12 cellular contexts compared by ENCODE assay signal in the genomic region with DNA sequence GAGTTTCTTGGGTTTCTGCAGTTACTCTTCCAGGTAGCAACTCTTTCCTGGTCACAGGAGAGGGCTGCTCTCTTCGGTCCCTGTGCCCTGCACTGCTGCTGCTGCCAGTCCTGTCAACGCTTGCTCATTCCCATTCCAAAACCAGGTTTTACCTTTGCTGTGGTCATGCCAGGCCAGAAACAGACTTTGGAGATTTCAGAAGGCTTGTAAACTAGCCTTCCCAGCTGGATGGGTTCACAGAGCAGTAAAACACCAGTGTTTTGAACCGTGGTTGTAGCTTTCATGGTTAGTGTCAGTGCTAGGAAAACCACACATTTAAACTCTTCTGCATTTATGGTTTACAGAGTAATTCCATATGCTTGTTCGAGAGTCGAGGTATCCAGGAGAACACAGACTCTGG.
"Had no signal": no experiment of that assay in that cellular context is flagged by ENCODE, and none has a peak within 500 bp of the region (broad histone marks: within the 10 kb centered on the region; RNA-seq: fewer than 3 reads in every experiment).

No MANE protein-coding gene starts in this region.

- H3K36me3 ChIP-seq: thoracic aorta had no signal

- H3K4me3 ChIP-seq: cardiac muscle cell, gastroesophageal sphincter, stomach, thoracic aorta, vagina had no signal

- H3K27ac ChIP-seq: cardiac muscle cell, gastroesophageal sphincter, thoracic aorta, vagina had no signal

- H3K27me3 ChIP-seq: cardiac muscle cell, gastroesophageal sphincter, stomach, vagina had no signal

- H3K27ac Mint-ChIP-seq: natural killer cell had no signal

- H3K9me3 Mint-ChIP-seq: natural killer cell had no signal

- DNase-seq: activated CD4-positive, alpha-beta T cell treated with anti-CD3 and anti-CD28 coated beads, Interleukin-2, amount 50 U/mL, for 4 hours; activated CD4-positive, CD25-positive, alpha-beta regulatory T cell treated with anti-CD3 and anti-CD28 coated beads, Interleukin-2, amount 50 U/mL, for 72 hours; activated naive CD4-positive, alpha-beta T cell; effector memory CD4-positive, alpha-beta T cell; natural killer cell; nucleus accumbens; stimulated activated CD4-positive, alpha-beta T cell treated with anti-CD3 and anti-CD28 coated beads, Interleukin-4, amount 100 ng/mL, for 24 hours; stomach had no signal

- H3K9me3 ChIP-seq: gastroesophageal sphincter, stomach, thoracic aorta, vagina had no signal

- H3K36me3 Mint-ChIP-seq: natural killer cell had no signal

- H3K4me3 Mint-ChIP-seq: natural killer cell had no signal

- ATAC-seq: gastroesophageal sphincter, natural killer cell had no signal
